ENCODE assay signal across 1 cellular context in the genomic region with DNA sequence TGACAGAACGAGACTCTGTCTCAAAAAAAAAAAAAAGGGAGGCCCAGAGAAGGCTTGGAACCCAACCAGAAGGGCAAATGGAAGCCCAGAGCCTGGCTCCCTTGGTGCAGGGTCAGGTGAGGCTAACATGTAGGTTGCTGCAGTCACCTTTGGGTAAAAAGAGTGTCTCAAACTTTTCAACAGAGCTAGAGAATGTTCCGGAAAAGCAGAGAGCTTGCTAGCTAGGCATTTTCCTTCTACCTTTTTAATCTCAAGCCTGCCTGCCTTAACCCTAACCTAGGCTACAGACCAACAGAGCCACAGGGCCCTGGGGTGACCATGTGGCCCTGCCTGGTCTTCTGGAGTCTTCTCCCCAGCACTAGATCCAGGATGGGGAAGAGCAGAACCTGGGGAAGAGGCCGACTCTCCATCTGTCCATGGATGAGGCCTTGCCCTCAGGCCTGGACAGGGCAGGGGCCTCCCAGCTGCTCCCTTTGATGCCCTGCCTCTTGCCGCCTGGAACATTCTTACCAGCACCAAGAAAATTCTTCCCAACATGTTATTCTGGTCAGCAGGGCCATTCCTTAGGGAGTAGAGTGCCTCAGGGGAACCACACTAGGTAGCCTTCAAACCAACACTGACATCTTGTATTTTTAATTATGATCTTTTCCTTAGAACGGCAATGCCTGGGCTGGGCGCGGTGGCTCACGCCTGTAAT.
TF ChIP-seq lines count a peak whose summit lies in the region.

No MANE protein-coding gene starts in this region.

TF ChIP-seq in H1, 55 proteins besides CTCF, POLR2A, EP300 and RAD21:
- no peak for TF ChIP-seq RNF2 (IDR thresholded peaks at IDR 0.05; ENCODE audit: borderline replicate concordance, low read depth, low read length, missing control alignments, poor library complexity, severe bottlenecking)
- no peak for TF ChIP-seq MAFK (IDR thresholded peaks at IDR 0.05; ENCODE audit: low read depth, low read length)
- TF ChIP-seq, protein P1, sequence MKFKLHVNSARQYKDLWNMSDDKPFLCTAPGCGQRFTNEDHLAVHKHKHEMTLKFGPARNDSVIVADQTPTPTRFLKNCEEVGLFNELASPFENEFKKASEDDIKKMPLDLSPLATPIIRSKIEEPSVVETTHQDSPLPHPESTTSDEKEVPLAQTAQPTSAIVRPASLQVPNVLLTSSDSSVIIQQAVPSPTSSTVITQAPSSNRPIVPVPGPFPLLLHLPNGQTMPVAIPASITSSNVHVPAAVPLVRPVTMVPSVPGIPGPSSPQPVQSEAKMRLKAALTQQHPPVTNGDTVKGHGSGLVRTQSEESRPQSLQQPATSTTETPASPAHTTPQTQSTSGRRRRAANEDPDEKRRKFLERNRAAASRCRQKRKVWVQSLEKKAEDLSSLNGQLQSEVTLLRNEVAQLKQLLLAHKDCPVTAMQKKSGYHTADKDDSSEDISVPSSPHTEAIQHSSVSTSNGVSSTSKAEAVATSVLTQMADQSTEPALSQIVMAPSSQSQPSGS (IDR thresholded peaks at IDR 0.05; ENCODE audit: low read length): no peak
- TF ChIP-seq RXRA (IDR thresholded peaks at IDR 0.05; ENCODE audit: insufficient read depth, low read depth, low read length): no peak
- no peak for TF ChIP-seq JUN (IDR thresholded peaks at IDR 0.05; ENCODE audit: low read depth, low read length)
- no peak for TF ChIP-seq GABPA (IDR thresholded peaks at IDR 0.05; ENCODE audit: borderline replicate concordance, insufficient read depth, low read length)
- no peak for TF ChIP-seq SIRT6 (IDR thresholded peaks at IDR 0.05; ENCODE audit: low read length)
- TF ChIP-seq TEAD4 (IDR thresholded peaks at IDR 0.05; ENCODE audit: low read depth, low read length): no peak
- no peak for TF ChIP-seq TBP (IDR thresholded peaks at IDR 0.05; ENCODE audit: low read depth, low read length)
- no peak for TF ChIP-seq CTBP2 (IDR thresholded peaks at IDR 0.05; ENCODE audit: borderline replicate concordance, insufficient read depth, insufficient read length, low read length)
- no peak for TF ChIP-seq HDAC2 (IDR thresholded peaks at IDR 0.05; ENCODE audit: borderline replicate concordance in 1 of 2, low read depth in 2 of 2, low read length in 2 of 2)
- TF ChIP-seq TAF7 (optimal IDR thresholded peaks at IDR 0.05; ENCODE audit: borderline replicate concordance, low read depth, low read length): no peak
- TF ChIP-seq JUND (IDR thresholded peaks at IDR 0.05; ENCODE audit: low read length): no peak
- TF ChIP-seq ASH2L (IDR thresholded peaks at IDR 0.05; ENCODE audit: low read length): no peak
- TF ChIP-seq YY1 (IDR thresholded peaks at IDR 0.05; ENCODE audit: low read depth, low read length): no peak
- TF ChIP-seq BRCA1 (IDR thresholded peaks at IDR 0.05; ENCODE audit: low read depth, low read length): no peak
- TF ChIP-seq SUZ12 (IDR thresholded peaks at IDR 0.05; ENCODE audit: low read length): no peak
- TF ChIP-seq SIN3A (conservative IDR thresholded peaks at IDR 0.05 in 1 of 2, IDR thresholded peaks at IDR 0.05 in 1 of 2; ENCODE audit: low read depth in 1 of 2, low read length in 2 of 2): no peak
- no peak for TF ChIP-seq POU5F1 (IDR thresholded peaks at IDR 0.05; ENCODE audit: low read depth, low read length)
TF ChIP-seq in H1: peak in this region for 0.
